In genomic region chr6:10403385-10404106, GRCh38 we compare ENCODE assay signal across 1 cellular context.
TF ChIP-seq lines count a peak whose summit lies in the region.

No MANE protein-coding gene starts in this region.

TF ChIP-seq in K562, 482 proteins besides CTCF, POLR2A, EP300 and RAD21 (continued from another document):
- TF ChIP-seq PRDM10 (IDR thresholded peaks at IDR 0.05; ENCODE audit: partially characterized antibody) (no peak), SMAD4 (CRISPR knock-in tag; conservative IDR thresholded peaks at IDR 0.05) (0 out of 2 replicates have a peak, but pooled peaks have one; percentile 17), NONO (IDR thresholded peaks at IDR 0.05; ENCODE audit: low read depth in 2 of 2, low read length in 1 of 2) (no peak), MTA2 (IDR thresholded peaks at IDR 0.05; ENCODE audit: low read depth) (0 out of 2 replicates have a peak, but pooled peaks have one; percentile 3), SMARCA5 (IDR thresholded peaks at IDR 0.05) (no peak), MECOM (CRISPR knock-in tag; IDR thresholded peaks at IDR 0.05) (no peak), TCF7L2 (IDR thresholded peaks at IDR 0.05; ENCODE audit: low read depth, low read length) (no peak), MEIS2 (IDR thresholded peaks at IDR 0.05; ENCODE audit: partially characterized antibody) (no peak), ZNF644 (tag; IDR thresholded peaks at IDR 0.05; ENCODE audit: low read depth) (no peak), ZNF507 (tag; conservative IDR thresholded peaks at IDR 0.05) (no peak), SIRT6 (IDR thresholded peaks at IDR 0.05; ENCODE audit: low read depth, low read length) (no peak), ZNF740 (CRISPR knock-in tag; IDR thresholded peaks at IDR 0.05) (no peak), ZNF740 (tag; IDR thresholded peaks at IDR 0.05) (no peak)
- TF ChIP-seq, protein P1, sequence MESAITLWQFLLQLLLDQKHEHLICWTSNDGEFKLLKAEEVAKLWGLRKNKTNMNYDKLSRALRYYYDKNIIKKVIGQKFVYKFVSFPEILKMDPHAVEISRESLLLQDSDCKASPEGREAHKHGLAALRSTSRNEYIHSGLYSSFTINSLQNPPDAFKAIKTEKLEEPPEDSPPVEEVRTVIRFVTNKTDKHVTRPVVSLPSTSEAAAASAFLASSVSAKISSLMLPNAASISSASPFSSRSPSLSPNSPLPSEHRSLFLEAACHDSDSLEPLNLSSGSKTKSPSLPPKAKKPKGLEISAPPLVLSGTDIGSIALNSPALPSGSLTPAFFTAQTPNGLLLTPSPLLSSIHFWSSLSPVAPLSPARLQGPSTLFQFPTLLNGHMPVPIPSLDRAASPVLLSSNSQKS (CRISPR knock-in tag; IDR thresholded peaks at IDR 0.05) = no peak
